In the genomic region with DNA sequence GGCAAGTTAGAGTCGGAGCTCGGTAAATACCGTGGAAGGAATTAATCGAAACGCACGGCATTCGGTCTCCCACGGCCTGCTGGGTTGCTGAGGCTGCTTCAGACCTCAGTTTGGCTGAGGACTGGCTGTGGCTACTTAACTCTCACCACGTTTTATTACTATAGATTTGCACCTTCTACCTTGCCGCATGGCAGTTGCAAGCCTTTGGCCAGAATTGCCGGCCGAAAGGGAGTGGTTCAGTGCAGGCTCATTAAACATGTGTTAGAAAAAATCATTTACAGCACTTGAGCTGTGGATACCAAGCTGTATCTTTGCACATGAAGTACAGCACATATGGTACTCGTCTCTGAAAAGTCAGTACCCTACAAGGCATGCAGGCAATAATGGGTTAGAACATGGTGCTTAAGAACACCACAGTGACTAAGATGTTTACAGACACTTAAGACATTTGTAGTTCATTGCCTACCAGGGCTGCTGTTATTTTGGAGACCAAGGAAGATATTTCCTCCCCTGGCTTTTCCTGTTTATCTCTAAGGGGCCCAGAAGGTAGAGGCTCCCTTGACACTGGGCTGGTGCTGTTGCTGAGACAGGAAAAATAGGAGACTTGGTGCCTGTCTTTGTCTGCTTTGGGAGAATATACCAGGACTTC, we compare ENCODE assay signal across 18 cellular contexts.
DNase-seq lines count a peak whose midpoint lies in the region; ATAC-seq and TF ChIP-seq lines count a peak whose summit lies in the region.
"Had no signal": no experiment of that assay in that cellular context is flagged by ENCODE, and none has a peak within 500 bp of the region (broad histone marks: within the 10 kb centered on the region; RNA-seq: fewer than 3 reads in every experiment).

No MANE protein-coding gene starts in this region.

- intact Hi-C loops in sciatic nerve (cut with DNase I): no loop called here

- H3K4me3 ChIP-seq in HFF-Myc (replicated peaks; ENCODE audit: low read depth, low read length) (no peak overlapping the region), choroid plexus epithelial cell (ENCODE audit: low read depth, low read length) (no peak overlapping the region)
- H3K4me3 ChIP-seq: breast epithelium, esophagus squamous epithelium had no signal

- DNase-seq in HFF-Myc (ENCODE audit: extremely low read depth, low read depth): peak; percentile 68
- peak; percentile 36 for DNase-seq in choroid plexus epithelial cell (ENCODE audit: low read depth)
- DNase-seq in left lobe of liver (ENCODE audit: low spot score): no peak
- DNase-seq in sciatic nerve (ENCODE audit: low spot score): no peak
- no peak for DNase-seq in retina
- no peak for DNase-seq in NCI-H69 (lab: John Stamatoyannopoulos, UW)
- DNase-seq: activated CD4-positive, alpha-beta T cell treated with anti-CD3 and anti-CD28 coated beads, Interleukin-2, amount 50 U/mL, for 1 hour; Calu3; esophagus squamous epithelium; NCI-H1417 treated with DMSO at 0.1 percent for 48 hours; nucleus accumbens; stimulated activated CD4-positive, alpha-beta T cell treated with anti-CD3 and anti-CD28 coated beads, Interleukin-4, amount 100 ng/mL, for 1 hour; stimulated activated naive CD8-positive, alpha-beta T cell treated with anti-CD3 and anti-CD28 coated beads, Interleukin-15, amount 100 ng/mL, for 72 hours; T-helper 1 cell had no signal

- H3K27ac ChIP-seq in temporal lobe (ENCODE audit: low read depth, low read length): peak overlapping the region; percentile 91
- H3K27ac ChIP-seq: breast epithelium had no signal

- no peak for TF ChIP-seq CTCF in HFF-Myc (IDR thresholded peaks at IDR 0.05; ENCODE audit: low read depth, low read length, missing control alignments)
- TF ChIP-seq CTCF in choroid plexus epithelial cell (conservative IDR thresholded peaks at IDR 0.05; ENCODE audit: low read depth, low read length): no peak

- ATAC-seq in left lobe of liver (peak; percentile 25), sciatic nerve (no peak), HG02885 (IDR thresholded peaks at IDR 0.05; ENCODE audit: poor library complexity, unreplicated experiment) (no peak)
- ATAC-seq: HCT116 had no signal

Comparison
In these comparisons a context has a peak if more than half of its experiments do, and no peak if none do; other contexts are left out.
1. DNase-seq: peak in HFF-Myc (single experiment) and choroid plexus epithelial cell (single experiment); none in left lobe of liver (single experiment), sciatic nerve (single experiment), retina (single experiment) and NCI-H69 (single experiment).